Comparison of ENCODE assay signal across 8 cellular contexts in the genomic region with DNA sequence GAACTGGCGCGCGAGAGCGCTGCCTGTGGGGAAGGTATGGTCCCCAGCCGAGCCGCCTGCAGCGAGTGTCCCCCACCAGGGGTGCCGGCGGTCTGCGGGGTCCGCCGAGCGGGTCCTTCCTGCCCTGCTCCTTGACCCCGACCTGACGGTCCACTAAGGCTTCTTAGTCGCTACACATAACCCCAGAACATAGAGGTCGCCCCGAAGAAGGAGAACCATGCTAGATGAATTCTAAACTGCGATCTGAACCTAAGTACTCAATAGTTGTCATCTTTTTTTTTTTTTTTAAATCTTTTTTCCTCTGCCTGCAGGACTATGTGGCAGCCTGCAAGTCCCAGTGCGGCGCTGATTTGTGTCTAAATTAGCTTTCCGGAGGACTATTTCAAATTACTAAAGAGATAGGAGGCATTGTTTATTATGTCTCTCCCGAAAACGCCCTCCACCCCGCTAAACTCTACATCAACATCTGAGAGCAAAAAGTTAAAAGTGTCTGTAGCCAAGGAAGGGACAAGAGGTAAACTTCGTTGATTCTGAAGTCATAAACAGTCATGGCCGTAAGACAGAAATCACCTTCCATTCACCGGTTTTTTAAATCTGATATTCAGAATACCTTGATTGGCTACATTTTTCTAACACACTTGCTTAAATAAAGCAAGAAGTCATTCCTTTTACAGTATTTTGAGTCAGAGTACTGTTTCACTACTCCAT. TPM values are rescaled to one million over a fixed set of nuclear protein-coding genes. Genes with fewer than 3 reads are reported as not detected.
DNase-seq lines count a peak whose midpoint lies in the region; ATAC-seq and TF ChIP-seq lines count a peak whose summit lies in the region.

No MANE protein-coding gene starts in this region.

- TF ChIP-seq CTCF in WI38 (IDR thresholded peaks at IDR 0.05; ENCODE audit: low read depth, low read length) (no peak), fibroblast of villous mesenchyme (IDR thresholded peaks at IDR 0.05; ENCODE audit: insufficient read depth, low read depth, low read length) (no peak)

- ATAC-seq in GM18868 (IDR thresholded peaks at IDR 0.05; ENCODE audit: unreplicated experiment) (peak; percentile 1), HG03354 (IDR thresholded peaks at IDR 0.05; ENCODE audit: poor library complexity, severe bottlenecking, unreplicated experiment) (peak; percentile 18), HG02588 (IDR thresholded peaks at IDR 0.05; ENCODE audit: unreplicated experiment) (no peak)

- peak; percentile 4 for DNase-seq in AG08395 (ENCODE audit: low spot score)
- DNase-seq in fibroblast of villous mesenchyme (ENCODE audit: low read depth), result peak; percentile 30
- DNase-seq in pons (ENCODE audit: low spot score), result peak; percentile 10
- no peak for DNase-seq in GDM1 (lab: John Stamatoyannopoulos, UW)

- peak overlapping the region; percentile 81 for H3K4me3 ChIP-seq in WI38 (ENCODE audit: low read depth, low read length)
- peak overlapping the region; percentile 93 for H3K4me3 ChIP-seq in fibroblast of villous mesenchyme (ENCODE audit: low read depth, low read length)

RNA-seq across cellular contexts. Expression of a gene that starts 0.5 kb away (rescaled TPM):
- total RNA-seq in fibroblast of villous mesenchyme, result 0.64 TPM in 1 of 2 replicates, not detected in the other
